Comparison of ENCODE assay signal across 7 cellular contexts in the genomic region with DNA sequence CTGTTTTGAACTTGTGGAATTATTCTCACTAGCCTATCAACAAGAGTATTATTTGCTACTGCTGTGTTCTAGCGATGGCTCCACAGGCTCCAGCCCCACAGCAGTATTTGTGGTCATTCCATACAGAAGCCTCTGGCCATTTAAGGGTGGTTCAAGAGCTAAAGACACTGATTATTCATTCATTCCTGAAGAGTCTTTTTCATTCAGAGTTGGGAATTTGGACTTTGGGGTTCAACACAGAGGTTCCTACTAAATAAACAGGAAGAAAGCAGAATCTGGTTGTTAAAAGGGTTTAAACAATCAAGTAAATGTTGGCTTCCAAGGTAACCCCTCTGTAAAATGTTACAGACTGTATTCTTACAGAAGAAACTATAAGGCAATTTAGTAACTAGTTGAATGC.
"Had no signal": no experiment of that assay in that cellular context is flagged by ENCODE, and none has a peak within 500 bp of the region (broad histone marks: within the 10 kb centered on the region; RNA-seq: fewer than 3 reads in every experiment).

No MANE protein-coding gene starts in this region.

- FAIRE-seq: G401.6, GM12878, GM12891, GM12892, GM18507 had no signal

- DNase-seq: GDM1, GF-D8 had no signal

- H3K4me3 ChIP-seq: GM12878 had no signal

- ATAC-seq: GM12878 had no signal
